ENCODE assay signal across 9 cellular contexts in genomic region chr15:88913850-88914169, GRCh38. TPM values are rescaled to one million over a fixed set of nuclear protein-coding genes. Genes with fewer than 3 reads are reported as not detected.
A peak's percentile ranks its signal among the peaks of the same experiment; 100 is the strongest.
DNase-seq lines count a peak whose midpoint lies in the region; ATAC-seq and TF ChIP-seq lines count a peak whose summit lies in the region.
"Had no signal": no experiment of that assay in that cellular context is flagged by ENCODE, and none has a peak within 500 bp of the region (broad histone marks: within the 10 kb centered on the region; RNA-seq: fewer than 3 reads in every experiment).

No MANE protein-coding gene starts in this region.

- POLR2A ChIA-PET in SK-N-SH (lab: Yijun Ruan, JAX) = no interaction called here

- no peak for TF ChIP-seq RAD21 in SK-N-SH (IDR thresholded peaks at IDR 0.05; ENCODE audit: low read length)

- H3K9ac ChIP-seq in SK-N-SH = peak overlapping the region; percentile 95; the same call in 1 of the 2 replicates

- H3K4me3 ChIP-seq in SK-N-SH (ENCODE audit: low read depth in 2 of 2, low read length in 1 of 2) (peak overlapping the region; percentile 69 to 94), fibroblast of pulmonary artery (replicated peaks; ENCODE audit: low read depth, low read length) (peak overlapping the region; percentile 88), skin epidermis (peak overlapping the region in 4 of 7 experiments; percentile 51 to 87 (median 67))

- peaks cover 4% of the 10 kb centered on the region for H3F3A ChIP-seq in SK-N-SH (replicated peaks; ENCODE audit: insufficient read depth)

- H3K4me2 ChIP-seq in SK-N-SH = peak overlapping the region; percentile 98

- 68% methylated on average over 4 of the region's 4 CpGs for WGBS in SK-N-SH (ENCODE audit: low lambda C conversion rate)

- H4K20me1 ChIP-seq in SK-N-SH (ENCODE audit: insufficient read depth) = no peaks in the 10 kb centered on the region

- peaks cover 19% of the 10 kb centered on the region for H3K27me3 Mint-ChIP-seq in T-helper 17 cell

- no peak for TF ChIP-seq EP300 in SK-N-SH (IDR thresholded peaks at IDR 0.05; ENCODE audit: borderline replicate concordance in 1 of 2, low read depth in 1 of 2, low read length in 1 of 2)

- DNase-seq in SK-N-SH = no peak
- no peak for DNase-seq in T-helper 17 cell
- DNase-seq in fibroblast of pulmonary artery (ENCODE audit: low read depth) = no peak
- no peak for DNase-seq in KBM-7
- DNase-seq: NCI-H2107 had no signal

- no peaks in the 10 kb centered on the region for H3K27me3 ChIP-seq in SK-N-SH (ENCODE audit: insufficient read depth)

- H3K9me2 ChIP-seq in SK-N-SH = no peaks in the 10 kb centered on the region

- H3K79me2 ChIP-seq in SK-N-SH (ENCODE audit: insufficient read depth) = peaks cover 19% of the 10 kb centered on the region; the same call in 1 of the 2 replicates

- H3K4me1 ChIP-seq in SK-N-SH (ENCODE audit: control insufficient read depth in 1 of 2, insufficient read depth in 2 of 2, low read depth in 1 of 2, low read length in 1 of 2) = peaks cover 7 to 9% of the 10 kb centered on the region in 2 experiments; a peak in 2 of 4 replicates

- peak overlapping the region; percentile 61 for H3K27ac Mint-ChIP-seq in T-helper 17 cell

- peak overlapping the region; percentile 86 for H2AFZ ChIP-seq in SK-N-SH (ENCODE audit: low read depth)

- in situ Hi-C loops in KBM-7 (cut with MboI; ENCODE audit: low pct_unique_long_range_greater_than_20kb, low sequenced_read_pairs) = no loop called here

- H3K27ac ChIP-seq in SK-N-SH (ENCODE audit: low read depth in 2 of 2, low read length in 1 of 2) (peak overlapping the region; percentile 51 to 68), skin epidermis (peak overlapping the region in 5 of 21 experiments; percentile 63 to 89 (median 87))

- H3K36me3 ChIP-seq in SK-N-SH (replicated peaks in 1 of 2; ENCODE audit: control insufficient read depth in 1 of 2, insufficient read depth in 2 of 2, low read length in 1 of 2) = peaks cover 0 to 5% of the 10 kb centered on the region in 2 experiments

- no peak for ATAC-seq in SK-N-SH treated with all-trans-retinoic acid at 6 μM for 48 hours
- ATAC-seq in T-helper 17 cell = no peak
- no peak for ATAC-seq in GM21529 (IDR thresholded peaks at IDR 0.05; ENCODE audit: unreplicated experiment)
- no peak for ATAC-seq in GM21381 (IDR thresholded peaks at IDR 0.05; ENCODE audit: unreplicated experiment)

- TF ChIP-seq CTCF in SK-N-SH (IDR thresholded peaks at IDR 0.05) = no peak
- no peak for TF ChIP-seq CTCF in fibroblast of pulmonary artery (IDR thresholded peaks at IDR 0.05; ENCODE audit: low read length, missing control alignments)

- no peaks in the 10 kb centered on the region for H3K9me3 ChIP-seq in SK-N-SH
- no peaks in the 10 kb centered on the region for H3K9me3 ChIP-seq in T-helper 17 cell (ENCODE audit: control insufficient read depth, low read length, poor library complexity, severe bottlenecking)

- peaks cover 24% of the 10 kb centered on the region for H3K4me1 Mint-ChIP-seq in T-helper 17 cell

- H3K4me3 Mint-ChIP-seq in T-helper 17 cell = peak overlapping the region; percentile 97

- CTCF ChIA-PET in SK-N-SH (lab: Yijun Ruan, JAX) = interaction anchor here (1.0 to 3.0 kb wide), 3 partner anchors 9 to 128 kb away, joined by 4 to 18 read pairs (median 7); no protein-coding TSS in a partner anchor

- no peaks in the 10 kb centered on the region for H3K36me3 Mint-ChIP-seq in T-helper 17 cell (ENCODE audit: low read depth)

TF ChIP-seq in SK-N-SH, 30 proteins besides CTCF, POLR2A, EP300 and RAD21 (continues in another document):
- TF ChIP-seq FOXJ3 (CRISPR knock-in tag; IDR thresholded peaks at IDR 0.05) (no peak), TCF12 (IDR thresholded peaks at IDR 0.05) (no peak), REST (IDR thresholded peaks at IDR 0.05; ENCODE audit: low read depth, low read length) (no peak), SIN3A (IDR thresholded peaks at IDR 0.05; ENCODE audit: borderline replicate concordance, low read depth, low read length) (no peak), NRF1 (IDR thresholded peaks at IDR 0.05; ENCODE audit: low read depth, low read length) (no peak), MXI1 (IDR thresholded peaks at IDR 0.05; ENCODE audit: low read depth, low read length) (no peak), GATA2 (CRISPR knock-in tag; IDR thresholded peaks at IDR 0.05) (no peak), RXRA (IDR thresholded peaks at IDR 0.05; ENCODE audit: borderline replicate concordance, low read depth) (no peak), JUND (IDR thresholded peaks at IDR 0.05) (no peak), RFX5 (IDR thresholded peaks at IDR 0.05; ENCODE audit: low read length) (no peak), EZH2phosphoT487 (IDR thresholded peaks at IDR 0.05; ENCODE audit: borderline replicate concordance, low read depth) (no peak), FOXM1 (IDR thresholded peaks at IDR 0.05; ENCODE audit: low read depth) (no peak), ELF1 (IDR thresholded peaks at IDR 0.05) (no peak)

TF ChIP-seq in SK-N-SH treated with all-trans-retinoic acid at 6 μM for 48 hours, 23 proteins besides CTCF, POLR2A, EP300 and RAD21:
- TF ChIP-seq ZC3H10 (CRISPR knock-in tag; IDR thresholded peaks at IDR 0.05) (no peak), POU6F1 (CRISPR knock-in tag; IDR thresholded peaks at IDR 0.05; ENCODE audit: borderline replicate concordance, low read depth) (no peak)

RNA-seq across cellular contexts. Expression of gene MFGE8, which starts 0.6 kb away (rescaled TPM):
- polyA plus RNA-seq in SK-N-SH (2012; rRNA removed) = 210 and 247 TPM in 2 replicates
- 106 and 153 TPM in 2 replicates for polyA plus RNA-seq in SK-N-SH (2012; cell fraction: cytosol; rRNA removed)
- 444 and 513 TPM in 2 replicates for polyA plus RNA-seq in SK-N-SH (2012; cell fraction: nucleus; rRNA removed)
- total RNA-seq in T-helper 17 cell = 10 to 100 TPM; 69.1 to 77.8 TPM

RNA-seq across cellular contexts. Expression of gene HAPLN3, which starts 18.5 kb away (rescaled TPM):
- 8.3 and 9.7 TPM in 2 replicates for polyA plus RNA-seq in SK-N-SH (2012; rRNA removed)
- 2.7 and 3.7 TPM in 2 replicates for polyA plus RNA-seq in SK-N-SH (2012; cell fraction: cytosol; rRNA removed)
- 28.0 and 34.0 TPM in 2 replicates for polyA plus RNA-seq in SK-N-SH (2012; cell fraction: nucleus; rRNA removed)
- total RNA-seq in T-helper 17 cell = 100 to 1,000 TPM; 103 to 105 TPM
